In the genomic region with DNA sequence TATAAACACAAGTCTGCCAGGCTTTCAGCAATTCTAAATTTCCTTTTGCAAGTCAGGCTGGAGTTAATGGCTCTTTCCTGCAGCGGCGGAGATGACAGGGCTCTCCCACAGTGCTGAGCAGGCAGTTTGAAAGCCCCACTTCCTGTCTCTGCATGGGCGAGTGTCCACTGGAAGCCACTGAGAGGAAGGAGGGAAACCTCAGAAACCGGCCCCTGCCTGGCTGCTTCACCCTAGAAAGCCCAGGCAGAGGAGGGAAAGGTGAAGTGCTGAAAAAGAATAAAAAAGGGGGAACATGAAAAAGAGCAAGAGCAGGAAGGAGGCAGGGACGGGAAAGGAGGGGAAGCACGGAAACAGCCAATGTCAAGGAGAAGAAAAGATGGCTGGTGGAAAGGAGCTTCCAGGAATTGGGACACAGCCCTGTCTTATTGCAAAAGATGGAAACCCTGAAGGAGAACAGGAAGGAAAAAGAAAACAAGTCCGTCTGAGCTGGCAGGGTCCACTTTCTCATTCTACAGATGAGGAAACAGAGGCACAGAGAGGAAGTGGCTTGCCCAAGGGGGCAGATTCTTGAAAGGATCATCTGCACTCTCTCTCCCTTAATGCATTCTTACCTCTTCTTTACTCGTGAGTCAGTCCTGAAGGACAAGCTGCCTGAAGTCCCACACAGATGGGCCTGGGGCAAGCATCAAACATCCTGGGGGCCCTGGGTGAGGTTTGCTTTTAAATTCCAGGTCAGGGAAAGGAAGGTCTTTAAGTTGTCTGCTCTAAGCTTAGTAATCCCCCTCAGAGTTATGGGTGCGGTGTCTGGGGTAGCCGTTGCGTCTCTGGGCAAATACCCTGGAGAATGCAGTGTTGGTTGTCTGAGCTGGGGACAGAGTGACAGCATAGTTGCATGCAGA, we compare ENCODE assay signal across 9 cellular contexts. TPM values are rescaled to one million over a fixed set of nuclear protein-coding genes. Genes with fewer than 3 reads are reported as not detected.
DNase-seq lines count a peak whose midpoint lies in the region; ATAC-seq, FAIRE-seq and TF ChIP-seq lines count a peak whose summit lies in the region.
"Had no signal": no experiment of that assay in that cellular context is flagged by ENCODE, and none has a peak within 500 bp of the region (broad histone marks: within the 10 kb centered on the region; RNA-seq: fewer than 3 reads in every experiment).

No MANE protein-coding gene starts in this region.

- peak overlapping the region; percentile 34 for H2AFZ ChIP-seq in HepG2 (ENCODE audit: low read length)

- no peak for TF ChIP-seq RAD21 in HepG2 (CRISPR knock-in tag; IDR thresholded peaks at IDR 0.05)

- TF ChIP-seq EP300 in HepG2 (IDR thresholded peaks at IDR 0.05; ENCODE audit: low read depth in 2 of 2, low read length in 2 of 2) (no peak), HepG2 (CRISPR knock-in tag; IDR thresholded peaks at IDR 0.05; ENCODE audit: borderline replicate concordance) (no peak)

- H3K4me3 ChIP-seq in HepG2 (replicated peaks in 1 of 3; ENCODE audit: insufficient read depth in 1 of 3, low read depth in 2 of 3, low read length in 3 of 3) (no peak overlapping the region), thyroid gland (replicated peaks in 1 of 3) (no peak overlapping the region)

- CTCF ChIA-PET in activated CD4-positive, alpha-beta memory T cell treated with anti-CD3 and anti-CD28 coated beads, Interleukin-2, amount 10 ng/mL, durations not matched to agents 7 days and 5 days (lab: Charles Lee): interaction anchor here (1.3 to 1.5 kb wide), 2 partner anchors 9 to 348 kb away, joined by 4 to 5 read pairs; no protein-coding TSS in a partner anchor
- CTCF ChIA-PET in HepG2 (lab: Yijun Ruan, JAX; ENCODE audit: low intra/inter-chr PET ratio, low total read pairs): no interaction called here

- H3K9me3 Mint-ChIP-seq in activated CD4-positive, alpha-beta memory T cell treated with anti-CD3 and anti-CD28 coated beads, Interleukin-2, amount 10 ng/mL, durations not matched to agents 7 days and 5 days: no peaks in the 10 kb centered on the region
- H3K9me3 Mint-ChIP-seq: neural crest cell had no signal

- peaks cover 34% of the 10 kb centered on the region for H3K4me1 Mint-ChIP-seq in activated CD4-positive, alpha-beta memory T cell treated with anti-CD3 and anti-CD28 coated beads, Interleukin-2, amount 10 ng/mL, durations not matched to agents 7 days and 5 days

- no peaks in the 10 kb centered on the region for H3K36me3 Mint-ChIP-seq in activated CD4-positive, alpha-beta memory T cell treated with anti-CD3 and anti-CD28 coated beads, Interleukin-2, amount 10 ng/mL, durations not matched to agents 7 days and 5 days (ENCODE audit: low read depth)

- H3K27me3 ChIP-seq in HepG2 (ENCODE audit: control insufficient read depth in 1 of 2, insufficient read depth in 2 of 2, low read length in 2 of 2) (peaks cover 0 to 23% of the 10 kb centered on the region in 2 experiments; a peak in 2 of 5 replicates), thyroid gland (no peaks in the 10 kb centered on the region)

- H3K9me3 ChIP-seq in HepG2 (ENCODE audit: low read length) (no peaks in the 10 kb centered on the region), thyroid gland (no peaks in the 10 kb centered on the region)

- H3K4me1 ChIP-seq in HepG2 (ENCODE audit: insufficient read depth, low read length): no peaks in the 10 kb centered on the region
- H3K4me1 ChIP-seq in thyroid gland: peaks cover 0 to 6% of the 10 kb centered on the region in 2 donors

- no peak overlapping the region for H3K27ac ChIP-seq in HepG2 (ENCODE audit: extremely low read length, insufficient read depth, low read length)
- H3K27ac ChIP-seq in thyroid gland: no peak overlapping the region

- BruUV-seq in HepG2 (replicated peaks; lab: Mats Ljungman, UMichigan): no TSS peak

- DNase-seq in AML-193 (lab: John Stamatoyannopoulos, UW): peak; percentile 79 to 86
- peak; percentile 42 for DNase-seq in activated CD4-positive, alpha-beta memory T cell treated with anti-CD3 and anti-CD28 coated beads, Interleukin-2, amount 10 ng/mL, durations not matched to agents 7 days and 5 days
- no peak for DNase-seq in HepG2 (ENCODE audit: low spot score)
- no peak for DNase-seq in thyroid gland
- no peak for DNase-seq in mesenteric fat pad (ENCODE audit: low spot score)

- peak overlapping the region; percentile 63 for H3K27ac Mint-ChIP-seq in activated CD4-positive, alpha-beta memory T cell treated with anti-CD3 and anti-CD28 coated beads, Interleukin-2, amount 10 ng/mL, durations not matched to agents 7 days and 5 days

- 32% methylated on average over 11 of the region's 11 CpGs for WGBS in HepG2 (ENCODE audit: low lambda C conversion rate)
- 38 to 47% methylated on average over 11 of the region's 11 CpGs for WGBS in thyroid gland, 2 donors

- TF ChIP-seq POLR2A in HepG2 (IDR thresholded peaks at IDR 0.05; ENCODE audit: insufficient read depth in 1 of 2, low read depth in 2 of 2, low read length in 2 of 2) (no peak), thyroid gland (IDR thresholded peaks at IDR 0.05) (no peak)

- no peaks in the 10 kb centered on the region for H4K20me1 ChIP-seq in HepG2 (ENCODE audit: insufficient read depth, low read length)

- ATAC-seq in HG02884 (IDR thresholded peaks at IDR 0.05; ENCODE audit: unreplicated experiment) (peak; percentile 66), HepG2 (peak; percentile 47; the same call in 1 of the 3 replicates), GM21515 (IDR thresholded peaks at IDR 0.05; ENCODE audit: unreplicated experiment) (no peak), GM18867 (IDR thresholded peaks at IDR 0.05; ENCODE audit: unreplicated experiment) (no peak)

- H3K9ac ChIP-seq in HepG2 (ENCODE audit: insufficient read depth, low read depth, low read length): no peak overlapping the region

- TF ChIP-seq CTCF in HepG2 (CRISPR knock-in tag; IDR thresholded peaks at IDR 0.05) (no peak), thyroid gland (IDR thresholded peaks at IDR 0.05) (no peak)

- H3K4me2 ChIP-seq in HepG2 (ENCODE audit: low read depth, low read length): no peak overlapping the region

- peaks cover 46% of the 10 kb centered on the region for H3K27me3 Mint-ChIP-seq in activated CD4-positive, alpha-beta memory T cell treated with anti-CD3 and anti-CD28 coated beads, Interleukin-2, amount 10 ng/mL, durations not matched to agents 7 days and 5 days

- H3K4me3 Mint-ChIP-seq in activated CD4-positive, alpha-beta memory T cell treated with anti-CD3 and anti-CD28 coated beads, Interleukin-2, amount 10 ng/mL, durations not matched to agents 7 days and 5 days: peak overlapping the region; percentile 3
- H3K4me3 Mint-ChIP-seq: neural crest cell had no signal

- H3K36me3 ChIP-seq in HepG2 (replicated peaks in 1 of 2; ENCODE audit: control insufficient read depth in 1 of 2, insufficient read depth in 2 of 2, low read length in 2 of 2) (no peaks in the 10 kb centered on the region), thyroid gland (no peaks in the 10 kb centered on the region)

- POLR2A ChIA-PET in activated CD4-positive, alpha-beta memory T cell treated with anti-CD3 and anti-CD28 coated beads, Interleukin-2, amount 10 ng/mL, durations not matched to agents 7 days and 5 days (lab: Charles Lee): interaction anchor here (0.7 to 1.9 kb wide), 3 partner anchors 16 to 80 kb away, joined by 3 to 5 read pairs (median 4); no protein-coding TSS in a partner anchor
- POLR2A ChIA-PET in HepG2 (lab: Yijun Ruan, JAX): no interaction called here

- intact Hi-C loops in HepG2 (cut with micrococcal nuclease; ENCODE audit: unreplicated experiment) (no loop called here), thyroid gland (cut with DNase I) (no loop called here)

- H3K79me2 ChIP-seq in HepG2 (ENCODE audit: insufficient read depth, low read length): no peaks in the 10 kb centered on the region

- in situ Hi-C loops in HepG2 (cut with HindIII; ENCODE audit: extremely low pct_ligation_motif_present, low pct_unique_long_range_greater_than_20kb): no loop called here

- no peak for FAIRE-seq in HepG2 (lab: Jason Lieb, UNC)

TF ChIP-seq in HepG2, 621 proteins besides CTCF, POLR2A, EP300 and RAD21 (continues in another document):
- TF ChIP-seq MAFF (IDR thresholded peaks at IDR 0.05; ENCODE audit: low read depth, low read length): peak; percentile 58
- TF ChIP-seq MAFG (CRISPR knock-in tag; IDR thresholded peaks at IDR 0.05): peak; percentile 33; the same call in 1 of the 2 replicates
- TF ChIP-seq ZNF883 (CRISPR knock-in tag; IDR thresholded peaks at IDR 0.05; ENCODE audit: not compliant biosample characterization): no peak
- peak; percentile 64 to 70 for TF ChIP-seq MAFK (conservative IDR thresholded peaks at IDR 0.05 in 1 of 2, IDR thresholded peaks at IDR 0.05 in 1 of 2; ENCODE audit: low read length in 2 of 2)

RNA-seq across cellular contexts. Expression of a gene that starts 38.8 kb away (rescaled TPM):
- 100 to 1,000 TPM; 230 to 238 TPM for total RNA-seq in activated CD4-positive, alpha-beta memory T cell treated with anti-CD3 and anti-CD28 coated beads, Interleukin-2, amount 10 ng/mL, durations not matched to agents 7 days and 5 days
- 0.70 and 0.97 TPM in 2 replicates for total RNA-seq in HepG2 (2016; rRNA removed; fragmentation: Illumina TruSeq; extraction: Trizol)
- 1.1 and 2.0 TPM in 2 replicates for total RNA-seq in HepG2 (2016; cell fraction: cytosol; rRNA removed; fragmentation: Illumina TruSeq; extraction: Trizol; ENCODE audit: low read depth)
- total RNA-seq in HepG2 (2016; cell fraction: insoluble cytoplasmic fraction; rRNA removed; fragmentation: Illumina TruSeq; extraction: Trizol): 0.37 and 1.2 TPM in 2 replicates
- 0.80 and 2.1 TPM in 2 replicates for total RNA-seq in HepG2 (2016; cell fraction: membrane; rRNA removed; fragmentation: Illumina TruSeq; extraction: Trizol)
- not detected in 2 replicates for total RNA-seq in HepG2 (2016; cell fraction: nucleus; rRNA removed; fragmentation: Illumina TruSeq; extraction: Trizol)
- 0.50 and 1.2 TPM in 2 replicates for polyA plus RNA-seq in HepG2 (2011; rRNA removed)
- 0.30 and 0.59 TPM in 2 replicates for polyA plus RNA-seq in HepG2 (2011; cell fraction: cytosol; rRNA removed)
- polyA plus RNA-seq in HepG2 (2011; cell fraction: nucleus; rRNA removed): 0.21 and 0.27 TPM in 2 replicates
- polyA plus RNA-seq in HepG2 (2012): 2.3 TPM in 1 of 2 replicates, not detected in the other
- polyA plus RNA-seq in HepG2 (2016; cell fraction: cytosol; fragmentation: Illumina TruSeq; extraction: Trizol; ENCODE audit: low read depth): 1.2 and 1.8 TPM in 2 replicates
- polyA plus RNA-seq in HepG2 (2016; cell fraction: insoluble cytoplasmic fraction; fragmentation: Illumina TruSeq; extraction: Trizol; ENCODE audit: low read depth): 1.7 and 1.9 TPM in 2 replicates
- polyA plus RNA-seq in HepG2 (2016; cell fraction: membrane; fragmentation: Illumina TruSeq; extraction: Trizol; ENCODE audit: low read depth): 2.2 and 2.3 TPM in 2 replicates
- 0.77 TPM in 1 of 2 replicates, not detected in the other for polyA plus RNA-seq in HepG2 (2016; cell fraction: nucleus; fragmentation: Illumina TruSeq; extraction: Trizol; ENCODE audit: insufficient read depth, low read depth)
- polyA minus RNA-seq in HepG2 (2011; rRNA and poly(A)+ RNA removed; ENCODE audit: low replicate concordance): 0.56 and 0.91 TPM in 2 replicates
- polyA minus RNA-seq in HepG2 (2011; cell fraction: cytosol; rRNA and poly(A)+ RNA removed): not detected in 2 replicates
- polyA minus RNA-seq in HepG2 (2011; cell fraction: nucleus; rRNA and poly(A)+ RNA removed): not detected in 2 replicates
- total RNA-seq in thyroid gland: 10 to 100 TPM in 1 of 4 donors, 1 to 10 TPM in 3; 3.6 to 13.4 (median 6.1) TPM
- 66.9 TPM for total RNA-seq in mesenteric fat pad
- total RNA-seq: neural crest cell had no signal

Comparison
In these comparisons a context has a peak if more than half of its experiments do, and no peak if none do; other contexts are left out.
1. DNase-seq: peak in AML-193 (2 of 2) and activated CD4-positive, alpha-beta memory T cell treated with anti-CD3 and anti-CD28 coated beads, Interleukin-2, amount 10 ng/mL, durations not matched to agents 7 days and 5 days (single experiment); none in HepG2 (single experiment), thyroid gland (0 of 2) and mesenteric fat pad (single experiment).
2. ATAC-seq: peak in HG02884 (single experiment) and HepG2 (single experiment); none in GM21515 (single experiment) and GM18867 (single experiment).